In genomic region chr4:115537387-115537786, GRCh38 we compare ENCODE assay signal across 14 cellular contexts.
DNase-seq lines count a peak whose midpoint lies in the region; ATAC-seq and TF ChIP-seq lines count a peak whose summit lies in the region.
"Had no signal": no experiment of that assay in that cellular context is flagged by ENCODE, and none has a peak within 500 bp of the region (broad histone marks: within the 10 kb centered on the region; RNA-seq: fewer than 3 reads in every experiment).

No MANE protein-coding gene starts in this region.

- RAD21 ChIA-PET in HCT116 (lab: Charles Lee; ENCODE audit: low non-redundant PET in 1 of 2, low total read pairs in 2 of 2, uncharacterized antibody in 2 of 2, unreplicated experiment in 2 of 2), result interaction anchor here (0.6 to 1.0 kb wide), 2 partner anchors 302 to 308 kb away, joined by 3 read pairs; no protein-coding TSS in a partner anchor

- peak; percentile 0 for DNase-seq in BJ (ENCODE audit: low read depth)
- peak; percentile 12 for DNase-seq in HCT116 (ENCODE audit: low read depth, low spot score)
- no peak for DNase-seq in RWPE2 (ENCODE audit: low spot score)
- DNase-seq in kidney tubule cell (ENCODE audit: low spot score), result peak; percentile 2
- DNase-seq in activated CD4-positive, alpha-beta T cell treated with anti-CD3 and anti-CD28 coated beads for 4 hours, result no peak
- no peak for DNase-seq in NCI-H774 (lab: John Stamatoyannopoulos, UW)
- DNase-seq in activated CD4-positive, alpha-beta memory T cell treated with anti-CD3 and anti-CD28 coated beads for 36 hours, result no peak
- DNase-seq: activated CD4-positive, alpha-beta T cell treated with anti-CD3 and anti-CD28 coated beads, Interleukin-2, amount 10 ng/mL, durations not matched to agents 7 days and 5 days; activated naive CD4-positive, alpha-beta T cell treated with Interleukin-2 at 50 U/mL for 16 hours; heart right ventricle; NCI-H1048; SHP77 treated with DMSO at 0.1 percent for 48 hours had no signal

- H3K36me3 ChIP-seq in BJ (ENCODE audit: control insufficient read depth, insufficient read depth, low read length) (no peaks in the 10 kb centered on the region), HCT116 (ENCODE audit: control insufficient read depth in 1 of 2, insufficient read depth in 2 of 2, low read length in 2 of 2) (no peaks in the 10 kb centered on the region), RWPE2 (ENCODE audit: low read depth) (no peaks in the 10 kb centered on the region)
- H3K36me3 ChIP-seq: heart right ventricle had no signal

- no peaks in the 10 kb centered on the region for H3K9me3 Mint-ChIP-seq in activated CD4-positive, alpha-beta memory T cell treated with anti-CD3 and anti-CD28 coated beads for 36 hours
- H3K9me3 Mint-ChIP-seq: activated CD4-positive, alpha-beta T cell treated with anti-CD3 and anti-CD28 coated beads, Interleukin-2, amount 10 ng/mL, durations not matched to agents 7 days and 5 days; GM23338 had no signal

- H3K27ac Mint-ChIP-seq in activated CD4-positive, alpha-beta memory T cell treated with anti-CD3 and anti-CD28 coated beads for 36 hours, result no peak overlapping the region
- H3K27ac Mint-ChIP-seq: activated CD4-positive, alpha-beta T cell treated with anti-CD3 and anti-CD28 coated beads, Interleukin-2, amount 10 ng/mL, durations not matched to agents 7 days and 5 days; GM23338 had no signal

- no peaks in the 10 kb centered on the region for H3K27me3 Mint-ChIP-seq in activated CD4-positive, alpha-beta memory T cell treated with anti-CD3 and anti-CD28 coated beads for 36 hours
- H3K27me3 Mint-ChIP-seq: activated CD4-positive, alpha-beta T cell treated with anti-CD3 and anti-CD28 coated beads, Interleukin-2, amount 10 ng/mL, durations not matched to agents 7 days and 5 days had no signal

- no peaks in the 10 kb centered on the region for H3K79me2 ChIP-seq in HCT116 (ENCODE audit: insufficient read depth, low read length)

- no peak for ATAC-seq in HCT116
- ATAC-seq in RWPE2 (ENCODE audit: low read depth), result no peak
- no peak for ATAC-seq in GM18517 (IDR thresholded peaks at IDR 0.05; ENCODE audit: unreplicated experiment)
- ATAC-seq: GM23338, heart right ventricle had no signal

- H4K20me1 ChIP-seq in HCT116 (ENCODE audit: insufficient read depth), result no peaks in the 10 kb centered on the region

- TF ChIP-seq POLR2A in HCT116 (IDR thresholded peaks at IDR 0.05; ENCODE audit: borderline replicate concordance, extremely low read depth, insufficient read depth, insufficient read length), result no peak

- H3K36me3 Mint-ChIP-seq in activated CD4-positive, alpha-beta memory T cell treated with anti-CD3 and anti-CD28 coated beads for 36 hours, result no peaks in the 10 kb centered on the region

- no peak overlapping the region for H3K27ac ChIP-seq in HCT116 (ENCODE audit: low read depth, low read length)
- no peak overlapping the region for H3K27ac ChIP-seq in RWPE2 (ENCODE audit: poor library complexity, severe bottlenecking)
- H3K27ac ChIP-seq: heart right ventricle had no signal

- H3K4me1 Mint-ChIP-seq in activated CD4-positive, alpha-beta memory T cell treated with anti-CD3 and anti-CD28 coated beads for 36 hours (ENCODE audit: low read depth), result no peaks in the 10 kb centered on the region
- H3K4me1 Mint-ChIP-seq: activated CD4-positive, alpha-beta T cell treated with anti-CD3 and anti-CD28 coated beads, Interleukin-2, amount 10 ng/mL, durations not matched to agents 7 days and 5 days; GM23338 had no signal

- H3K4me3 Mint-ChIP-seq in activated CD4-positive, alpha-beta memory T cell treated with anti-CD3 and anti-CD28 coated beads for 36 hours, result no peak overlapping the region
- H3K4me3 Mint-ChIP-seq: activated CD4-positive, alpha-beta T cell treated with anti-CD3 and anti-CD28 coated beads, Interleukin-2, amount 10 ng/mL, durations not matched to agents 7 days and 5 days; GM23338 had no signal

- TF ChIP-seq RAD21 in HCT116 (IDR thresholded peaks at IDR 0.05; ENCODE audit: low read depth), result peak; percentile 60

- no peak for TF ChIP-seq CTCF in BJ (IDR thresholded peaks at IDR 0.05; ENCODE audit: insufficient read depth, low read depth, low read length)
- TF ChIP-seq CTCF in HCT116 (IDR thresholded peaks at IDR 0.05 in 2 of 3, conservative IDR thresholded peaks at IDR 0.05 in 1 of 3; ENCODE audit: borderline replicate concordance in 1 of 3, insufficient read depth in 1 of 3, low read depth in 2 of 3, low read length in 2 of 3), result peak in 1 of 3 experiments; percentile 39; a peak in 2 of 6 replicates
- peak; percentile 42 for TF ChIP-seq CTCF in RWPE2 (IDR thresholded peaks at IDR 0.05; ENCODE audit: poor library complexity, severe bottlenecking)

- POLR2A ChIA-PET in BJ (lab: Charles Lee), result no interaction called here
- POLR2A ChIA-PET in HCT116 (lab: Charles Lee), result no interaction called here
- POLR2A ChIA-PET in activated CD4-positive, alpha-beta memory T cell treated with anti-CD3 and anti-CD28 coated beads for 36 hours (lab: Charles Lee), result no interaction called here

- intact Hi-C loops in HCT116 (cut with micrococcal nuclease), result loop anchor here (2.0 to 5.0 kb wide), 3 partner anchors 303 to 755 kb away; no protein-coding TSS in a partner anchor
- intact Hi-C loops in activated CD4-positive, alpha-beta memory T cell treated with anti-CD3 and anti-CD28 coated beads for 36 hours (cut with micrococcal nuclease), result no loop called here

- no peak overlapping the region for H2AFZ ChIP-seq in HCT116 (ENCODE audit: low read depth, low read length, poor library complexity, severe bottlenecking)
- H2AFZ ChIP-seq: GM23338 had no signal

- no peaks in the 10 kb centered on the region for H3K9me2 ChIP-seq in HCT116 (ENCODE audit: insufficient read depth)

- BruUV-seq in HCT116 (replicated peaks; lab: Mats Ljungman, UMichigan), result no TSS peak

- H3K4me2 ChIP-seq in HCT116 (ENCODE audit: low read length), result no peak overlapping the region
- H3K4me2 ChIP-seq: GM23338 had no signal

- H3K4me1 ChIP-seq in HCT116 (ENCODE audit: control insufficient read depth in 1 of 2, insufficient read depth in 2 of 2, low read length in 2 of 2) (no peaks in the 10 kb centered on the region), RWPE2 (ENCODE audit: insufficient read depth, poor library complexity, severe bottlenecking) (no peaks in the 10 kb centered on the region)
- H3K4me1 ChIP-seq: heart right ventricle had no signal

- H3K9me3 ChIP-seq in HCT116 (ENCODE audit: control insufficient read depth in 1 of 2, insufficient read depth in 1 of 2, low read depth in 1 of 2, low read length in 2 of 2) (no peaks in the 10 kb centered on the region), RWPE2 (ENCODE audit: severe bottlenecking) (no peaks in the 10 kb centered on the region)
- H3K9me3 ChIP-seq: heart right ventricle had no signal

- CTCF ChIA-PET in BJ (lab: Yijun Ruan, JAX), result no interaction called here
- CTCF ChIA-PET in HCT116 (lab: Charles Lee), result interaction anchor here (0.7 to 1.8 kb wide), 10 partner anchors 13 to 757 kb away, joined by 3 to 27 read pairs (median 4); no protein-coding TSS in a partner anchor
- CTCF ChIA-PET in activated CD4-positive, alpha-beta memory T cell treated with anti-CD3 and anti-CD28 coated beads for 36 hours (lab: Charles Lee), result interaction anchor here (0.7 kb wide), 1 partner anchor 301 kb away, joined by 4 read pairs; no protein-coding TSS in a partner anchor

- no peaks in the 10 kb centered on the region for H3K27me3 ChIP-seq in BJ (ENCODE audit: control insufficient read depth, insufficient read depth, low read length)
- no peaks in the 10 kb centered on the region for H3K27me3 ChIP-seq in HCT116 (ENCODE audit: insufficient read depth, low read length)
- no peaks in the 10 kb centered on the region for H3K27me3 ChIP-seq in RWPE2 (ENCODE audit: insufficient read depth, poor library complexity, severe bottlenecking)
- H3K27me3 ChIP-seq: heart right ventricle had no signal

- no peak overlapping the region for H3K9ac ChIP-seq in HCT116 (ENCODE audit: low read length)

- H3K4me3 ChIP-seq in BJ (ENCODE audit: low read depth, low read length) (no peak overlapping the region), HCT116 (replicated peaks in 1 of 2; ENCODE audit: low read depth in 1 of 2, low read length in 2 of 2) (no peak overlapping the region), RWPE2 (ENCODE audit: severe bottlenecking) (no peak overlapping the region)
- H3K4me3 ChIP-seq: GM23338, heart right ventricle had no signal

TF ChIP-seq in HCT116, 20 proteins besides CTCF, POLR2A, EP300 and RAD21:
- TF ChIP-seq ELF1 (IDR thresholded peaks at IDR 0.05; ENCODE audit: borderline replicate concordance, low read depth), result no peak
- no peak for TF ChIP-seq EZH2phosphoT487 (IDR thresholded peaks at IDR 0.05; ENCODE audit: borderline replicate concordance)
- TF ChIP-seq TCF7L2 (IDR thresholded peaks at IDR 0.05; ENCODE audit: borderline replicate concordance, extremely low read depth, insufficient read depth, insufficient read length), result no peak
- no peak for TF ChIP-seq EGR1 (IDR thresholded peaks at IDR 0.05; ENCODE audit: low read depth)
- TF ChIP-seq CEBPB (IDR thresholded peaks at IDR 0.05; ENCODE audit: low read depth), result no peak
- TF ChIP-seq ZNF274 (IDR thresholded peaks at IDR 0.05; ENCODE audit: low read depth, low read length), result no peak
- no peak for TF ChIP-seq FOSL1 (IDR thresholded peaks at IDR 0.05; ENCODE audit: low read depth)
- no peak for TF ChIP-seq SRF (IDR thresholded peaks at IDR 0.05; ENCODE audit: low read depth)
TF ChIP-seq in HCT116: peak in this region for 0.

Comparison
In these comparisons a context has a peak if more than half of its experiments do, and no peak if none do; other contexts are left out.
1. DNase-seq: peak in BJ (single experiment), HCT116 (single experiment) and kidney tubule cell (single experiment); none in RWPE2 (single experiment), activated CD4-positive, alpha-beta T cell treated with anti-CD3 and anti-CD28 coated beads for 4 hours (0 of 2), NCI-H774 (single experiment) and activated CD4-positive, alpha-beta memory T cell treated with anti-CD3 and anti-CD28 coated beads for 36 hours (single experiment).